In the genomic region with DNA sequence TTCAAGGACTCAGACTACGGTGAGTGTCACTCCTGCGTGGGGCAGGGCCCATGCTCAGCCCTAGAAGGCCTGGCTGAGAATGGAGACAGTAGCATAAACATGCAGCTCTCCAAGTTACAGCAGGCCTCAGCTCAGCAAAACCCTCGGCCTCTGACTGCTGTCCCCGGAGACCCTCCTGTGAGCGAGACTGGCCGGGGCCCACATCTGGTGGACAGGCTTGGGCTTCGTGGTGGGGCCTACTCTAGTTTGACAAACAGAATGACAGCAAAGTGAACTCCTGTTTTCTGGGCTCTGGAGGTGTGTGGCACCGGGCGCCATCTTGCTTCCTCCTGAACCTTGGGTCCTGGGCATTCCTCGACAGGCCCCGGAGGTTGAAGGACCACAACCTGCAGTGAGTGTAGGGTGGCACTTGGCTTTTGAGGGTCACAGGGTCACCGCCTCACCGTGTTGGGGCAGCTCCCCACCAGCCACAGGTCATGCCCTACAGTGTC, we compare ENCODE assay signal across 15 cellular contexts.
DNase-seq lines count a peak whose midpoint lies in the region; ATAC-seq and TF ChIP-seq lines count a peak whose summit lies in the region.
"Had no signal": no experiment of that assay in that cellular context is flagged by ENCODE, and none has a peak within 500 bp of the region (broad histone marks: within the 10 kb centered on the region; RNA-seq: fewer than 3 reads in every experiment).

No MANE protein-coding gene starts in this region.

- no peak overlapping the region for H2BK12ac ChIP-seq in trophoblast cell (ENCODE audit: low read length)

- H3K4me3 ChIP-seq in RWPE2 (ENCODE audit: severe bottlenecking): no peak overlapping the region
- H3K4me3 ChIP-seq in heart left ventricle: no peak overlapping the region
- no peak overlapping the region for H3K4me3 ChIP-seq in sigmoid colon
- H3K4me3 ChIP-seq in trophoblast cell (ENCODE audit: low read depth, low read length): no peak overlapping the region

- no peak overlapping the region for H3K4ac ChIP-seq in trophoblast cell (ENCODE audit: low read depth, low read length)

- ATAC-seq in activated CD8-positive, alpha-beta memory T cell treated with anti-CD3 and anti-CD28 coated beads, Interleukin-2, amount 10 ng/mL, durations not matched to agents 7 days and 5 days: no peak
- ATAC-seq in RWPE2 (ENCODE audit: low read depth) (no peak), heart left ventricle (peak in 1 of 4 donors; percentile 11)
- ATAC-seq: PC-3 had no signal

- H3K27ac ChIP-seq in RWPE2 (ENCODE audit: poor library complexity, severe bottlenecking) (no peak overlapping the region), heart left ventricle (peak overlapping the region in 1 of 12 donors; percentile 62), sigmoid colon (no peak overlapping the region), trophoblast cell (ENCODE audit: low read depth, low read length) (no peak overlapping the region)

- H3K27me3 ChIP-seq in RWPE2 (ENCODE audit: insufficient read depth, poor library complexity, severe bottlenecking) (no peaks in the 10 kb centered on the region), heart left ventricle (no peaks in the 10 kb centered on the region), sigmoid colon (no peaks in the 10 kb centered on the region), trophoblast cell (ENCODE audit: insufficient read depth, low read length) (no peaks in the 10 kb centered on the region)

- no peak overlapping the region for H2BK120ac ChIP-seq in trophoblast cell (ENCODE audit: insufficient read depth, low read length, poor library complexity)

- TF ChIP-seq POLR2A in heart left ventricle (IDR thresholded peaks at IDR 0.05) (no peak), sigmoid colon (IDR thresholded peaks at IDR 0.05) (no peak)

- H3K27ac Mint-ChIP-seq in activated CD8-positive, alpha-beta memory T cell treated with anti-CD3 and anti-CD28 coated beads, Interleukin-2, amount 10 ng/mL, durations not matched to agents 7 days and 5 days: no peak overlapping the region
- H3K27ac Mint-ChIP-seq: activated naive CD8-positive, alpha-beta T cell treated with anti-CD3 and anti-CD28 coated beads for 36 hours; CD4-positive, alpha-beta T cell had no signal

- no peaks in the 10 kb centered on the region for H3K4me1 Mint-ChIP-seq in activated CD8-positive, alpha-beta memory T cell treated with anti-CD3 and anti-CD28 coated beads, Interleukin-2, amount 10 ng/mL, durations not matched to agents 7 days and 5 days
- H3K4me1 Mint-ChIP-seq: activated naive CD8-positive, alpha-beta T cell treated with anti-CD3 and anti-CD28 coated beads for 36 hours; IgD-negative memory B cell had no signal

- H3K36me3 ChIP-seq in RWPE2 (ENCODE audit: low read depth) (no peaks in the 10 kb centered on the region; the same call in 1 of the 2 replicates), heart left ventricle (peaks cover 0 to 57% (median 36%) of the 10 kb centered on the region in 9 donors), sigmoid colon (peaks cover 14 to 54% (median 36%) of the 10 kb centered on the region in 4 donors), trophoblast cell (ENCODE audit: control insufficient read depth in 1 of 2, insufficient read depth in 2 of 2, low read length in 2 of 2) (peaks cover 40 to 44% of the 10 kb centered on the region in 2 experiments)

- CTCF ChIA-PET in activated CD8-positive, alpha-beta memory T cell treated with anti-CD3 and anti-CD28 coated beads, Interleukin-2, amount 10 ng/mL, durations not matched to agents 7 days and 5 days (lab: Charles Lee): no interaction called here

- H2AFZ ChIP-seq in trophoblast cell (ENCODE audit: insufficient read depth, low read length, poor library complexity): no peak overlapping the region

- H3K4me1 ChIP-seq in RWPE2 (ENCODE audit: insufficient read depth, poor library complexity, severe bottlenecking) (no peaks in the 10 kb centered on the region), heart left ventricle (peaks cover 0 to 13% (median 0%) of the 10 kb centered on the region in 12 donors), sigmoid colon (peaks cover 0 to 14% (median 0%) of the 10 kb centered on the region in 4 donors), trophoblast cell (ENCODE audit: control insufficient read depth in 1 of 2, insufficient read depth in 2 of 2, low read length in 2 of 2) (no peaks in the 10 kb centered on the region)

- no peak overlapping the region for H2BK5ac ChIP-seq in trophoblast cell (ENCODE audit: low read depth, low read length, poor library complexity)

- H3K18ac ChIP-seq in trophoblast cell (ENCODE audit: low read length): no peak overlapping the region

- no peaks in the 10 kb centered on the region for H3K9me3 Mint-ChIP-seq in activated CD8-positive, alpha-beta memory T cell treated with anti-CD3 and anti-CD28 coated beads, Interleukin-2, amount 10 ng/mL, durations not matched to agents 7 days and 5 days (ENCODE audit: low read depth)
- H3K9me3 Mint-ChIP-seq: activated naive CD8-positive, alpha-beta T cell treated with anti-CD3 and anti-CD28 coated beads for 36 hours; CD4-positive, alpha-beta T cell; IgD-negative memory B cell had no signal

- H3K79me2 ChIP-seq in trophoblast cell (ENCODE audit: control insufficient read depth, insufficient read depth, low read length, poor library complexity): no peaks in the 10 kb centered on the region

- H2AK5ac ChIP-seq in trophoblast cell (ENCODE audit: low read length): no peak overlapping the region

- no peak for TF ChIP-seq EP300 in sigmoid colon (IDR thresholded peaks at IDR 0.05)

- H3K9me3 ChIP-seq in RWPE2 (ENCODE audit: severe bottlenecking) (no peaks in the 10 kb centered on the region), heart left ventricle (no peaks in the 10 kb centered on the region), sigmoid colon (no peaks in the 10 kb centered on the region), trophoblast cell (ENCODE audit: insufficient read depth, low read depth, low read length) (peaks cover 14% of the 10 kb centered on the region)

- peaks cover 3% of the 10 kb centered on the region for H3K36me3 Mint-ChIP-seq in activated CD8-positive, alpha-beta memory T cell treated with anti-CD3 and anti-CD28 coated beads, Interleukin-2, amount 10 ng/mL, durations not matched to agents 7 days and 5 days

- intact Hi-C loops in heart left ventricle (cut with DNase I) (no loop called here), sigmoid colon (cut with DNase I) (no loop called here)

- no peak overlapping the region for H3K4me2 ChIP-seq in trophoblast cell (ENCODE audit: low read length)

- H3K23ac ChIP-seq in trophoblast cell (ENCODE audit: low read length): no peak overlapping the region

- H3K79me1 ChIP-seq in trophoblast cell (ENCODE audit: low read length): no peaks in the 10 kb centered on the region

- H3K27me3 Mint-ChIP-seq in activated CD8-positive, alpha-beta memory T cell treated with anti-CD3 and anti-CD28 coated beads, Interleukin-2, amount 10 ng/mL, durations not matched to agents 7 days and 5 days: no peaks in the 10 kb centered on the region
- H3K27me3 Mint-ChIP-seq: activated naive CD8-positive, alpha-beta T cell treated with anti-CD3 and anti-CD28 coated beads for 36 hours; CD4-positive, alpha-beta T cell; IgD-negative memory B cell had no signal

- TF ChIP-seq CTCF in RWPE2 (IDR thresholded peaks at IDR 0.05; ENCODE audit: poor library complexity, severe bottlenecking) (no peak), heart left ventricle (IDR thresholded peaks at IDR 0.05) (no peak), sigmoid colon (IDR thresholded peaks at IDR 0.05) (no peak)

- no peak overlapping the region for H3K14ac ChIP-seq in trophoblast cell (ENCODE audit: low read length)

- no peak overlapping the region for H3K4me3 Mint-ChIP-seq in activated CD8-positive, alpha-beta memory T cell treated with anti-CD3 and anti-CD28 coated beads, Interleukin-2, amount 10 ng/mL, durations not matched to agents 7 days and 5 days
- H3K4me3 Mint-ChIP-seq: activated naive CD8-positive, alpha-beta T cell treated with anti-CD3 and anti-CD28 coated beads for 36 hours; CD4-positive, alpha-beta T cell; IgD-negative memory B cell had no signal

- H4K91ac ChIP-seq in trophoblast cell (ENCODE audit: low read depth, low read length): no peak overlapping the region

- DNase-seq in activated CD8-positive, alpha-beta memory T cell treated with anti-CD3 and anti-CD28 coated beads, Interleukin-2, amount 10 ng/mL, durations not matched to agents 7 days and 5 days: peak; percentile 31
- DNase-seq in activated CD8-positive, alpha-beta memory T cell treated with anti-CD3 and anti-CD28 coated beads, Interleukin-2, amount 50 U/mL, for 48 hours: no peak
- peak; percentile 33 for DNase-seq in RWPE2 (ENCODE audit: low spot score)
- peak in 4 of 5 donors; percentile 4 to 45 (median 13) for DNase-seq in heart left ventricle
- DNase-seq in sigmoid colon: peak; percentile 52
- no peak for DNase-seq in COR-L47 (lab: John Stamatoyannopoulos, UW)
- DNase-seq in NCI-H446 treated with DMSO at 0.1 percent for 48 hours (lab: John Stamatoyannopoulos, UW): no peak
- no peak for DNase-seq in trophoblast cell
- DNase-seq: activated naive CD8-positive, alpha-beta T cell treated with anti-CD3 and anti-CD28 coated beads for 36 hours; central memory CD4-positive, alpha-beta T cell; NCI-H2107; PC-3; stimulated activated CD4-positive, alpha-beta T cell treated with anti-CD3 and anti-CD28 coated beads, Interleukin-4, amount 100 ng/mL, for 4 hours had no signal

- no peak overlapping the region for H4K12ac ChIP-seq in trophoblast cell (ENCODE audit: low read depth, low read length)

- 83 to 93% (median 87%) methylated on average over 11 to 13 of the region's 13 CpGs for WGBS in heart left ventricle, 4 donors
- 92 to 96% methylated on average over 13 of the region's 13 CpGs for WGBS in sigmoid colon, 2 donors
- no CpG with 5 or more reads among the region's 13 CpGs for WGBS in trophoblast cell (ENCODE audit: extremely low coverage, insufficient coverage, insufficient read length)

- no peak overlapping the region for H3K9ac ChIP-seq in trophoblast cell (ENCODE audit: low read length)

- H4K8ac ChIP-seq in trophoblast cell (ENCODE audit: low read depth, low read length): no peak overlapping the region

Comparison
In these comparisons a context has a peak if more than half of its experiments do, and no peak if none do; other contexts are left out.
1. DNase-seq: peak in activated CD8-positive, alpha-beta memory T cell treated with anti-CD3 and anti-CD28 coated beads, Interleukin-2, amount 10 ng/mL, durations not matched to agents 7 days and 5 days (single experiment), RWPE2 (single experiment), heart left ventricle (4 of 5) and sigmoid colon (single experiment); none in activated CD8-positive, alpha-beta memory T cell treated with anti-CD3 and anti-CD28 coated beads, Interleukin-2, amount 50 U/mL, for 48 hours (single experiment), COR-L47 (single experiment), NCI-H446 treated with DMSO at 0.1 percent for 48 hours (single experiment) and trophoblast cell (0 of 2).